ENCODE assay signal across 10 cellular contexts in the genomic region with DNA sequence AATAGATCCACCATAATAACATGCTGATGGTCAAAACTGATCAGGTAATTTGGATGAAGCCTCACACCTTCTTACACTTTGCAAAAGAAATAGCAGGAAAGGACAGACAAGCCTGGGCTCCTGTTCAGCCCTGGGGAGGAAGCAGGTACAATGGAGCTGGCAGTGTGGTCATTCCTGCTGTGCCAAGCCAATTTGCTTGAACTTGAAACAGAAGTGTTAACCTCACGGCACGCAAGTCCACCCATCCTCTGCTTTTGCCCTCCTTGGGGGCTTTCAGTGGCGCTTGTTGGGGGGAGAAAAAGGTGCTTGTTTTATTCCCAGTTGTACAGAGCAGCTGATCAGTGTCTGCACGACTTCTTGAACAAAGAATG. TPM values are rescaled to one million over a fixed set of nuclear protein-coding genes. Genes with fewer than 3 reads are reported as not detected.
DNase-seq lines count a peak whose midpoint lies in the region; ATAC-seq, FAIRE-seq and TF ChIP-seq lines count a peak whose summit lies in the region.
"Had no signal": no experiment of that assay in that cellular context is flagged by ENCODE, and none has a peak within 500 bp of the region (broad histone marks: within the 10 kb centered on the region; RNA-seq: fewer than 3 reads in every experiment).

No MANE protein-coding gene starts in this region.

- POLR2A ChIA-PET in WTC11 (lab: Charles Lee) = interaction anchor here (0.5 to 1.2 kb wide), 3 partner anchors 260 to 334 kb away, joined by 3 read pairs; a partner anchor contains a TSS
- POLR2A ChIA-PET in HepG2 (lab: Yijun Ruan, JAX) = no interaction called here
- POLR2A ChIA-PET in Caco-2 (lab: Charles Lee) = no interaction called here

- H3K27me3 Mint-ChIP-seq in WTC11 (ENCODE audit: low read depth) = peaks cover 3% of the 10 kb centered on the region; the same call in 1 of the 2 replicates
- H3K27me3 Mint-ChIP-seq in Caco-2 (ENCODE audit: insufficient read depth, unreplicated experiment) = no peaks in the 10 kb centered on the region

- H3K27ac Mint-ChIP-seq in WTC11 (no peak overlapping the region), Caco-2 (ENCODE audit: unreplicated experiment) (no peak overlapping the region)

- peak; percentile 12 for ATAC-seq in HG02642 (IDR thresholded peaks at IDR 0.05; ENCODE audit: poor library complexity, unreplicated experiment)
- peak; percentile 64 for ATAC-seq in WTC11
- peak; percentile 25; the same call in 1 of the 3 replicates for ATAC-seq in HepG2

- H3K4me3 ChIP-seq in HepG2 (replicated peaks in 1 of 3; ENCODE audit: insufficient read depth in 1 of 3, low read depth in 2 of 3, low read length in 3 of 3) = no peak overlapping the region
- H3K4me3 ChIP-seq in Caco-2 (ENCODE audit: low read depth, low read length) = no peak overlapping the region
- H3K4me3 ChIP-seq: vagina had no signal

- no peak overlapping the region for H2AFZ ChIP-seq in HepG2 (ENCODE audit: low read length)

- H3K27ac ChIP-seq in HepG2 (ENCODE audit: extremely low read length, insufficient read depth, low read length) = no peak overlapping the region
- H3K27ac ChIP-seq: vagina had no signal

- H3K9me3 ChIP-seq in HepG2 (ENCODE audit: low read length) (no peaks in the 10 kb centered on the region), Caco-2 (no peaks in the 10 kb centered on the region)
- H3K9me3 ChIP-seq: vagina had no signal

- H3K4me1 Mint-ChIP-seq in WTC11 (peaks cover 17% of the 10 kb centered on the region), Caco-2 (ENCODE audit: low read depth, unreplicated experiment) (peaks cover 8% of the 10 kb centered on the region)

- no peaks in the 10 kb centered on the region for H4K20me1 ChIP-seq in HepG2 (ENCODE audit: insufficient read depth, low read length)

- peaks cover 0 to 25% of the 10 kb centered on the region in 2 experiments; a peak in 1 of 5 replicates for H3K27me3 ChIP-seq in HepG2 (ENCODE audit: control insufficient read depth in 1 of 2, insufficient read depth in 2 of 2, low read length in 2 of 2)
- no peaks in the 10 kb centered on the region for H3K27me3 ChIP-seq in Caco-2 (replicated peaks; ENCODE audit: control insufficient read depth, insufficient read depth, low read length)
- H3K27me3 ChIP-seq: vagina had no signal

- no peaks in the 10 kb centered on the region for H3K79me2 ChIP-seq in HepG2 (ENCODE audit: insufficient read depth, low read length)

- BruUV-seq in HepG2 (replicated peaks; lab: Mats Ljungman, UMichigan) (no TSS peak), Caco-2 (replicated peaks; lab: Mats Ljungman, UMichigan) (no TSS peak)

- CTCF ChIA-PET in WTC11 (lab: Charles Lee) = interaction anchor here (0.5 to 3.2 kb wide), 7 partner anchors 14 to 572 kb away, joined by 3 to 28 read pairs (median 5); no protein-coding TSS in a partner anchor
- CTCF ChIA-PET in HepG2 (lab: Yijun Ruan, JAX; ENCODE audit: low intra/inter-chr PET ratio, low total read pairs) = interaction anchor here (1.5 to 2.6 kb wide), 2 partner anchors 260 to 282 kb away, joined by 14 to 51 read pairs; no protein-coding TSS in a partner anchor
- CTCF ChIA-PET in Caco-2 (lab: Charles Lee) = interaction anchor here (1.4 to 2.6 kb wide), 2 partner anchors 260 to 285 kb away, joined by 5 to 16 read pairs; a partner anchor contains a TSS

- H3K36me3 ChIP-seq in HepG2 (replicated peaks in 1 of 2; ENCODE audit: control insufficient read depth in 1 of 2, insufficient read depth in 2 of 2, low read length in 2 of 2) (no peaks in the 10 kb centered on the region), Caco-2 (ENCODE audit: control insufficient read depth, insufficient read depth, low read length) (no peaks in the 10 kb centered on the region)
- H3K36me3 ChIP-seq: vagina had no signal

- TF ChIP-seq EP300 in HepG2 (IDR thresholded peaks at IDR 0.05; ENCODE audit: low read depth in 2 of 2, low read length in 2 of 2) = no peak
- TF ChIP-seq EP300 in HepG2 (CRISPR knock-in tag; IDR thresholded peaks at IDR 0.05; ENCODE audit: borderline replicate concordance) = no peak

- H3K4me1 ChIP-seq in HepG2 (ENCODE audit: insufficient read depth, low read length) = no peaks in the 10 kb centered on the region
- peaks cover 7% of the 10 kb centered on the region; the same call in 1 of the 2 replicates for H3K4me1 ChIP-seq in Caco-2

- intact Hi-C loops in HepG2 (cut with micrococcal nuclease; ENCODE audit: unreplicated experiment) = loop anchor here (1.0 to 2.0 kb wide), 3 partner anchors 260 to 501 kb away; no protein-coding TSS in a partner anchor
- intact Hi-C loops in Caco-2 (cut with micrococcal nuclease; ENCODE audit: unreplicated experiment) = loop anchor here (1.0 to 10.0 kb wide), 5 partner anchors 33 to 501 kb away; no protein-coding TSS in a partner anchor

- in situ Hi-C loops in G401 (cut with HindIII; ENCODE audit: low sequenced_read_pairs) (no loop called here), HepG2 (cut with HindIII; ENCODE audit: extremely low pct_ligation_motif_present, low pct_unique_long_range_greater_than_20kb) (loop anchor here (5.0 kb wide), 1 partner anchor 258 kb away; no protein-coding TSS in a partner anchor)

- H3K4me2 ChIP-seq in HepG2 (ENCODE audit: low read depth, low read length) = peak overlapping the region; percentile 51; the same call in 1 of the 2 replicates

- H3K36me3 Mint-ChIP-seq in WTC11 (no peaks in the 10 kb centered on the region), Caco-2 (ENCODE audit: insufficient read depth, unreplicated experiment) (no peaks in the 10 kb centered on the region)
- H3K36me3 Mint-ChIP-seq: CD8-positive, alpha-beta T cell had no signal

- no peak overlapping the region for H3K9ac ChIP-seq in HepG2 (ENCODE audit: insufficient read depth, low read depth, low read length)

- no peak for FAIRE-seq in HepG2 (lab: Jason Lieb, UNC)

- no peak for TF ChIP-seq POLR2A in HepG2 (IDR thresholded peaks at IDR 0.05; ENCODE audit: insufficient read depth in 1 of 2, low read depth in 2 of 2, low read length in 2 of 2)

- peak overlapping the region; percentile 49 for H3K4me3 Mint-ChIP-seq in WTC11
- no peak overlapping the region for H3K4me3 Mint-ChIP-seq in Caco-2 (ENCODE audit: unreplicated experiment)
- H3K4me3 Mint-ChIP-seq: CD8-positive, alpha-beta T cell had no signal

- TF ChIP-seq RAD21 in HepG2 (CRISPR knock-in tag; IDR thresholded peaks at IDR 0.05) = no peak

- TF ChIP-seq CTCF in WTC11 (IDR thresholded peaks at IDR 0.05) (no peak), HepG2 (CRISPR knock-in tag; IDR thresholded peaks at IDR 0.05) (no peak), Caco-2 (IDR thresholded peaks at IDR 0.05; ENCODE audit: insufficient read depth in 1 of 2, low read depth in 1 of 2, low read length in 1 of 2, severe bottlenecking in 1 of 2, unreplicated experiment in 1 of 2) (no peak)

- whole genome bisulfite sequencing in HepG2 (ENCODE audit: low lambda C conversion rate) = 20% methylated on average over 2 of the region's 4 CpGs

- H3K9me3 Mint-ChIP-seq in WTC11 = peaks cover 15% of the 10 kb centered on the region
- peaks cover 11% of the 10 kb centered on the region for H3K9me3 Mint-ChIP-seq in Caco-2 (ENCODE audit: unreplicated experiment)

- DNase-seq in G401 (ENCODE audit: low spot score) (peak; percentile 76), WTC11 (ENCODE audit: low spot score) (no peak), HepG2 (ENCODE audit: low spot score) (no peak), Caco-2 (no peak), middle frontal gyrus (ENCODE audit: extremely low spot score, low spot score) (no peak), SW 1271 (lab: John Stamatoyannopoulos, UW) (no peak)
- no peak for DNase-seq in activated CD4-positive, CD25-positive, alpha-beta regulatory T cell (lab: John Stamatoyannopoulos, UW)

RNA-seq across cellular contexts. Expression of a gene that starts 36.8 kb away (rescaled TPM):
- total RNA-seq in G401 (2014; rRNA removed; shearing (Covaris generic)) = 11.6 and 21.3 TPM in 2 replicates
- total RNA-seq in WTC11 (2021) (2.7 to 3.8 TPM (median 3.2 TPM) in 3 replicates), HepG2 (2016; rRNA removed; fragmentation: Illumina TruSeq; extraction: Trizol) (not detected in 2 replicates), Caco-2 (2022) (8.3 and 10.2 TPM in 2 replicates)
- 0.40 TPM in 1 of 2 replicates, not detected in the other for total RNA-seq in HepG2 (2016; cell fraction: cytosol; rRNA removed; fragmentation: Illumina TruSeq; extraction: Trizol; ENCODE audit: low read depth)
- total RNA-seq in HepG2 (2016; cell fraction: insoluble cytoplasmic fraction; rRNA removed; fragmentation: Illumina TruSeq; extraction: Trizol) = not detected in 2 replicates
- not detected in 2 replicates for total RNA-seq in HepG2 (2016; cell fraction: membrane; rRNA removed; fragmentation: Illumina TruSeq; extraction: Trizol)
- not detected in 2 replicates for total RNA-seq in HepG2 (2016; cell fraction: nucleus; rRNA removed; fragmentation: Illumina TruSeq; extraction: Trizol)
- polyA plus RNA-seq in HepG2 (2011; rRNA removed) = 0.24 TPM in 1 of 2 replicates, not detected in the other
- 0.08 and 0.22 TPM in 2 replicates for polyA plus RNA-seq in HepG2 (2011; cell fraction: cytosol; rRNA removed)
- polyA plus RNA-seq in HepG2 (2011; cell fraction: nucleus; rRNA removed) = 0.23 and 0.29 TPM in 2 replicates
- 0.30 and 0.35 TPM in 2 replicates for polyA plus RNA-seq in HepG2 (2012)
- not detected in 2 replicates for polyA plus RNA-seq in HepG2 (2016; cell fraction: cytosol; fragmentation: Illumina TruSeq; extraction: Trizol; ENCODE audit: low read depth)
- polyA plus RNA-seq in HepG2 (2016; cell fraction: insoluble cytoplasmic fraction; fragmentation: Illumina TruSeq; extraction: Trizol; ENCODE audit: low read depth) = not detected in 2 replicates
- not detected in 2 replicates for polyA plus RNA-seq in HepG2 (2016; cell fraction: membrane; fragmentation: Illumina TruSeq; extraction: Trizol; ENCODE audit: low read depth)
- polyA plus RNA-seq in HepG2 (2016; cell fraction: nucleus; fragmentation: Illumina TruSeq; extraction: Trizol; ENCODE audit: insufficient read depth, low read depth) = not detected in 2 replicates
- 0.12 TPM in 1 of 2 replicates, not detected in the other for polyA minus RNA-seq in HepG2 (2011; rRNA and poly(A)+ RNA removed; ENCODE audit: low replicate concordance)
- not detected in 2 replicates for polyA minus RNA-seq in HepG2 (2011; cell fraction: cytosol; rRNA and poly(A)+ RNA removed)
- not detected in 2 replicates for polyA minus RNA-seq in HepG2 (2011; cell fraction: nucleus; rRNA and poly(A)+ RNA removed)

RNA-seq across cellular contexts. Expression of a gene that starts 54.9 kb away (rescaled TPM):
- not detected in 2 replicates for total RNA-seq in G401 (2014; rRNA removed; shearing (Covaris generic))
- total RNA-seq in WTC11 (2021) = 3.3 to 4.3 TPM (median 3.9 TPM) in 3 replicates
- total RNA-seq in HepG2 (2016; rRNA removed; fragmentation: Illumina TruSeq; extraction: Trizol) = not detected in 2 replicates
- not detected in 2 replicates for total RNA-seq in HepG2 (2016; cell fraction: cytosol; rRNA removed; fragmentation: Illumina TruSeq; extraction: Trizol; ENCODE audit: low read depth)
- not detected in 2 replicates for total RNA-seq in HepG2 (2016; cell fraction: insoluble cytoplasmic fraction; rRNA removed; fragmentation: Illumina TruSeq; extraction: Trizol)
- not detected in 2 replicates for total RNA-seq in HepG2 (2016; cell fraction: membrane; rRNA removed; fragmentation: Illumina TruSeq; extraction: Trizol)
- total RNA-seq in HepG2 (2016; cell fraction: nucleus; rRNA removed; fragmentation: Illumina TruSeq; extraction: Trizol) = not detected in 2 replicates
- not detected in 2 replicates for polyA plus RNA-seq in HepG2 (2011; rRNA removed)
- polyA plus RNA-seq in HepG2 (2011; cell fraction: cytosol; rRNA removed) = not detected in 2 replicates
- polyA plus RNA-seq in HepG2 (2011; cell fraction: nucleus; rRNA removed) = not detected in 2 replicates
- polyA plus RNA-seq in HepG2 (2012) = not detected in 2 replicates
- not detected in 2 replicates for polyA plus RNA-seq in HepG2 (2016; cell fraction: cytosol; fragmentation: Illumina TruSeq; extraction: Trizol; ENCODE audit: low read depth)
- polyA plus RNA-seq in HepG2 (2016; cell fraction: insoluble cytoplasmic fraction; fragmentation: Illumina TruSeq; extraction: Trizol; ENCODE audit: low read depth) = not detected in 2 replicates
- polyA plus RNA-seq in HepG2 (2016; cell fraction: membrane; fragmentation: Illumina TruSeq; extraction: Trizol; ENCODE audit: low read depth) = not detected in 2 replicates
- polyA plus RNA-seq in HepG2 (2016; cell fraction: nucleus; fragmentation: Illumina TruSeq; extraction: Trizol; ENCODE audit: insufficient read depth, low read depth) = not detected in 2 replicates
- polyA minus RNA-seq in HepG2 (2011; rRNA and poly(A)+ RNA removed; ENCODE audit: low replicate concordance) = not detected in 2 replicates
- not detected in 2 replicates for polyA minus RNA-seq in HepG2 (2011; cell fraction: cytosol; rRNA and poly(A)+ RNA removed)
- not detected in 2 replicates for polyA minus RNA-seq in HepG2 (2011; cell fraction: nucleus; rRNA and poly(A)+ RNA removed)
- not detected in 2 replicates for total RNA-seq in Caco-2 (2022)
- total RNA-seq: CD8-positive, alpha-beta T cell; vagina had no signal

Comparison
In these comparisons a context has a peak if more than half of its experiments do, and no peak if none do; other contexts are left out.
1. ATAC-seq: peak in every context shown above with its lines; median percentile 64 in WTC11; 25 in HepG2; 12 in HG02642.